In genomic region chr7:21185866-21186265, GRCh38 we compare ENCODE assay signal across 16 cellular contexts.
DNase-seq lines count a peak whose midpoint lies in the region; ATAC-seq and TF ChIP-seq lines count a peak whose summit lies in the region.
"Had no signal": no experiment of that assay in that cellular context is flagged by ENCODE, and none has a peak within 500 bp of the region (broad histone marks: within the 10 kb centered on the region; RNA-seq: fewer than 3 reads in every experiment).

No MANE protein-coding gene starts in this region.

- H2AFZ ChIP-seq in MM.1S (ENCODE audit: low read length), result peak overlapping the region; percentile 59
- H2AFZ ChIP-seq: GM23248 had no signal

- no peaks in the 10 kb centered on the region for H3K79me2 ChIP-seq in MM.1S (ENCODE audit: low read length)

- no peaks in the 10 kb centered on the region for H4K20me1 ChIP-seq in MM.1S (ENCODE audit: insufficient read depth, low read length)
- H4K20me1 ChIP-seq: BLaER1 treated with 17β-estradiol and CSF1 and Interleukin-3, amounts not matched to agents 10 nM and 100 nM had no signal

- H3K4me1 Mint-ChIP-seq in neural crest cell, result peaks cover 65% of the 10 kb centered on the region
- H3K4me1 Mint-ChIP-seq: B cell had no signal

- TF ChIP-seq POLR2A in heart left ventricle (IDR thresholded peaks at IDR 0.05), result no peak

- H3K4me2 ChIP-seq in MM.1S (ENCODE audit: low read depth, low read length), result peak overlapping the region; percentile 72; the same call in 1 of the 2 replicates
- H3K4me2 ChIP-seq: BLaER1 treated with 17β-estradiol and CSF1 and Interleukin-3, amounts not matched to agents 10 nM and 100 nM had no signal

- ATAC-seq in HG03108 (IDR thresholded peaks at IDR 0.05; ENCODE audit: unreplicated experiment) (no peak), heart left ventricle (no peak), HG02852 (IDR thresholded peaks at IDR 0.05; ENCODE audit: unreplicated experiment) (no peak)
- ATAC-seq: HCT116 had no signal

- H3K27me3 Mint-ChIP-seq in neural crest cell (ENCODE audit: low read depth), result no peaks in the 10 kb centered on the region

- H3K4me3 Mint-ChIP-seq in neural crest cell, result peak overlapping the region; percentile 8
- H3K4me3 Mint-ChIP-seq: B cell; CD4-positive, alpha-beta T cell; HFFc6 had no signal

- no peak for TF ChIP-seq CTCF in MM.1S (IDR thresholded peaks at IDR 0.05; ENCODE audit: low read length)
- no peak for TF ChIP-seq CTCF in neural crest cell (conservative IDR thresholded peaks at IDR 0.05)
- TF ChIP-seq CTCF in heart left ventricle (IDR thresholded peaks at IDR 0.05), result no peak

- WGBS in heart left ventricle, 4 donors, result 81 to 87% (median 83%) methylated on average over 3 of the region's 3 CpGs

- H3K27me3 ChIP-seq in MM.1S (replicated peaks; ENCODE audit: insufficient read depth, low read length), result no peaks in the 10 kb centered on the region
- no peaks in the 10 kb centered on the region for H3K27me3 ChIP-seq in heart left ventricle
- H3K27me3 ChIP-seq: BLaER1 treated with 17β-estradiol and CSF1 and Interleukin-3, amounts not matched to agents 10 nM and 100 nM had no signal

- peaks cover 11% of the 10 kb centered on the region for H3K36me3 Mint-ChIP-seq in neural crest cell (ENCODE audit: low read depth)

- DNase-seq in NCI-H2227 (lab: John Stamatoyannopoulos, UW; ENCODE audit: unreplicated experiment), result peak; percentile 20
- no peak for DNase-seq in NCI-H2227 treated with DMSO at 0.1 percent for 48 hours (lab: John Stamatoyannopoulos, UW)
- DNase-seq in MM.1S, result no peak
- DNase-seq in neural crest cell (ENCODE audit: low read depth, low spot score), result no peak
- DNase-seq in heart left ventricle, result no peak
- DNase-seq: Caco-2; CD4-positive, alpha-beta T cell; GM23248; HFFc6 had no signal

- H3K9me3 Mint-ChIP-seq in neural crest cell, result peaks cover 9% of the 10 kb centered on the region

- H3K4me3 ChIP-seq in MM.1S (ENCODE audit: low read length), result peak overlapping the region; percentile 45; the same call in 1 of the 2 replicates
- H3K4me3 ChIP-seq in heart left ventricle, result no peak overlapping the region
- H3K4me3 ChIP-seq: BLaER1 treated with 17β-estradiol and CSF1 and Interleukin-3, amounts not matched to agents 10 nM and 100 nM; GM23248 had no signal

- intact Hi-C loops in heart left ventricle (cut with DNase I), result no loop called here

- peak overlapping the region; percentile 81 for H3K27ac Mint-ChIP-seq in neural crest cell (ENCODE audit: unreplicated experiment)
- H3K27ac Mint-ChIP-seq: B cell; CD4-positive, alpha-beta T cell; HFFc6 had no signal

- H3K27ac ChIP-seq in MM.1S (ENCODE audit: low read length) (no peak overlapping the region), heart left ventricle (no peak overlapping the region)
- H3K27ac ChIP-seq: 22Rv1; BLaER1 treated with 17β-estradiol and CSF1 and Interleukin-3, amounts not matched to agents 10 nM and 100 nM; GM23248; KMS-11 had no signal

- no peaks in the 10 kb centered on the region for H3K9me2 ChIP-seq in MM.1S (replicated peaks; ENCODE audit: insufficient read depth, low read length)

- H3K4me1 ChIP-seq in MM.1S (ENCODE audit: low read length) (no peaks in the 10 kb centered on the region), heart left ventricle (no peaks in the 10 kb centered on the region)
- H3K4me1 ChIP-seq: BLaER1 treated with 17β-estradiol and CSF1 and Interleukin-3, amounts not matched to agents 10 nM and 100 nM; Caco-2 had no signal

- no peaks in the 10 kb centered on the region for H3F3A ChIP-seq in MM.1S (ENCODE audit: insufficient read depth, low read length)

- H3K36me3 ChIP-seq in MM.1S (replicated peaks; ENCODE audit: insufficient read depth, low read length) (no peaks in the 10 kb centered on the region), heart left ventricle (no peaks in the 10 kb centered on the region)
- H3K36me3 ChIP-seq: BLaER1 treated with 17β-estradiol and CSF1 and Interleukin-3, amounts not matched to agents 10 nM and 100 nM had no signal

- no peak overlapping the region for H3K9ac ChIP-seq in MM.1S (ENCODE audit: low read length)
- H3K9ac ChIP-seq: BLaER1 treated with 17β-estradiol and CSF1 and Interleukin-3, amounts not matched to agents 10 nM and 100 nM; GM23248; KMS-11 had no signal

- H3K9me3 ChIP-seq in MM.1S (replicated peaks; ENCODE audit: insufficient read depth, low read length) (no peaks in the 10 kb centered on the region), heart left ventricle (no peaks in the 10 kb centered on the region)
- H3K9me3 ChIP-seq: Caco-2 had no signal
